In genomic region chr5:88886756-88887741, GRCh38 we compare ENCODE assay signal across 11 cellular contexts. TPM values are rescaled to one million over a fixed set of nuclear protein-coding genes. Genes with fewer than 3 reads are reported as not detected.
DNase-seq lines count a peak whose midpoint lies in the region; ATAC-seq, FAIRE-seq and TF ChIP-seq lines count a peak whose summit lies in the region.
"Had no signal": no experiment of that assay in that cellular context is flagged by ENCODE, and none has a peak within 500 bp of the region (broad histone marks: within the 10 kb centered on the region; RNA-seq: fewer than 3 reads in every experiment).

No MANE protein-coding gene starts in this region.

- CTCF ChIA-PET in K562 (lab: Yijun Ruan, JAX; ENCODE audit: low intra/inter-chr PET ratio): no interaction called here

- H3K4me3 ChIP-seq in GM12865 (ENCODE audit: low read depth, low read length) (peak overlapping the region; percentile 94), K562 (no peak overlapping the region), prostate gland (no peak overlapping the region)

- H4K20me1 ChIP-seq in K562 (replicated peaks; ENCODE audit: control insufficient read depth, insufficient read depth, low read length): no peaks in the 10 kb centered on the region

- H3K27me3 ChIP-seq in K562 (ENCODE audit: control insufficient read depth in 2 of 2, insufficient read depth in 2 of 2, low read length in 2 of 2) (no peaks in the 10 kb centered on the region), prostate gland (replicated peaks; ENCODE audit: insufficient read depth) (no peaks in the 10 kb centered on the region)

- H3K79me2 ChIP-seq in K562 (ENCODE audit: control insufficient read depth, insufficient read depth, low read length): peaks cover 30% of the 10 kb centered on the region

- H3K4me1 ChIP-seq in K562 (replicated peaks in 1 of 2; ENCODE audit: control insufficient read depth in 2 of 2, insufficient read depth in 2 of 2, low read length in 2 of 2) (peaks cover 3 to 8% of the 10 kb centered on the region in 2 experiments; a peak in 4 of 5 replicates), prostate gland (replicated peaks) (no peaks in the 10 kb centered on the region)

- TF ChIP-seq POLR2A in K562 (conservative IDR thresholded peaks at IDR 0.05): no peak
- no peak for TF ChIP-seq POLR2A in prostate gland (IDR thresholded peaks at IDR 0.05)

- no peak overlapping the region for H3K27ac ChIP-seq in K562 (ENCODE audit: extremely low read depth, low read depth, low read length)
- peak overlapping the region; percentile 14 to 44 for H3K27ac ChIP-seq in prostate gland

- 46% methylated on average over 6 of the region's 6 CpGs for WGBS in K562 (ENCODE audit: insufficient coverage, low coverage, missing lambda C conversion rate)
- 77% methylated on average over 6 of the region's 6 CpGs for WGBS in prostate gland

- H3K9ac ChIP-seq in K562 (ENCODE audit: insufficient read depth in 1 of 2, low read depth in 2 of 2, low read length in 2 of 2): no peak overlapping the region

- no peaks in the 10 kb centered on the region for H3K36me3 ChIP-seq in K562 (ENCODE audit: control insufficient read depth, insufficient read depth, low read length)
- H3K36me3 ChIP-seq in prostate gland: no peaks in the 10 kb centered on the region

- no peaks in the 10 kb centered on the region for H3K9me1 ChIP-seq in K562 (ENCODE audit: control insufficient read depth, insufficient read depth, low read length)

- ATAC-seq in HG03280 (IDR thresholded peaks at IDR 0.05; ENCODE audit: unreplicated experiment) (peak; percentile 23), K562 (no peak)
- ATAC-seq: activated T-cell treated with anti-CD3 and anti-CD28 coated beads, Interleukin-2, amount 50 U/mL, for 4 hours had no signal

- intact Hi-C loops in K562 (cut with micrococcal nuclease) (loop anchor here (10.0 kb wide), 1 partner anchor 158 kb away; no protein-coding TSS in a partner anchor), prostate gland (cut with DNase I) (no loop called here)

- no TSS peak for BruUV-seq in K562 (replicated peaks; lab: Mats Ljungman, UMichigan)

- H2AFZ ChIP-seq in K562 (ENCODE audit: low read depth, low read length): peak overlapping the region; percentile 26; the same call in 1 of the 2 replicates

- TF ChIP-seq CTCF in GM12865 (IDR thresholded peaks at IDR 0.05; ENCODE audit: insufficient read depth, low read depth, low read length, missing control alignments) (no peak), K562 (IDR thresholded peaks at IDR 0.05 in 2 of 3, conservative IDR thresholded peaks at IDR 0.05 in 1 of 3; ENCODE audit: insufficient read depth in 2 of 3, low read depth in 1 of 3, low read length in 3 of 3) (no peak), prostate gland (IDR thresholded peaks at IDR 0.05) (no peak)

- TF ChIP-seq EP300 in K562 (IDR thresholded peaks at IDR 0.05; ENCODE audit: low read length): no peak

- in situ Hi-C loops in K562 (cut with MboI): no loop called here

- POLR2A ChIA-PET in K562 (lab: Yijun Ruan, JAX): no interaction called here

- H3K4me2 ChIP-seq in K562 (ENCODE audit: insufficient read depth, low read length): no peak overlapping the region

- peak; percentile 75 for DNase-seq in GM12865 (ENCODE audit: low read depth)
- no peak for DNase-seq in K562 (ENCODE audit: extremely low read depth in 1 of 4, low spot score in 3 of 4)
- DNase-seq in prostate gland (ENCODE audit: low spot score): no peak
- DNase-seq in ureter (ENCODE audit: low spot score): no peak
- DNase-seq in midbrain (lab: John Stamatoyannopoulos, UW): no peak
- no peak for DNase-seq in foreskin melanocyte
- no peak for DNase-seq in NCI-H2171 (lab: John Stamatoyannopoulos, UW)
- DNase-seq: activated T-cell treated with anti-CD3 and anti-CD28 coated beads, Interleukin-2, amount 50 U/mL, for 4 hours; NCI-H524 treated with DMSO at 0.1 percent for 48 hours; T-helper 9 cell had no signal

- FAIRE-seq in K562 (lab: Jason Lieb, UNC): no peak

- H3K9me3 ChIP-seq in K562 (replicated peaks; ENCODE audit: control insufficient read depth, insufficient read depth, low read depth, low read length) (no peaks in the 10 kb centered on the region), prostate gland (no peaks in the 10 kb centered on the region)

- TF ChIP-seq RAD21 in K562 (CRISPR knock-in tag; conservative IDR thresholded peaks at IDR 0.05 in 1 of 2, IDR thresholded peaks at IDR 0.05 in 1 of 2): no peak

TF ChIP-seq in K562, 482 proteins besides CTCF, POLR2A, EP300 and RAD21:
- TF ChIP-seq KLF1 (tag; IDR thresholded peaks at IDR 0.05): no peak
- peak; percentile 47; the same call in 1 of the 2 replicates for TF ChIP-seq RFX1 (IDR thresholded peaks at IDR 0.05)
- no peak for TF ChIP-seq XRCC4 (IDR thresholded peaks at IDR 0.05; ENCODE audit: extremely low read depth, insufficient read depth, insufficient read length)

RNA-seq across cellular contexts. Expression of gene MEF2C, which starts 4.1 kb away (rescaled TPM):
- 52.4 and 139 TPM in 2 replicates for total RNA-seq in K562 (2011; cell fraction: chromatin; rRNA removed; ENCODE audit: low replicate concordance)
- 18.3 and 23.4 TPM in 2 replicates for total RNA-seq in K562 (2011; cell fraction: nucleolus; rRNA removed)
- total RNA-seq in K562 (2011; cell fraction: nucleoplasm; rRNA removed): 41.7 and 68.3 TPM in 2 replicates
- total RNA-seq in K562 (2014; rRNA removed) (47.6 and 50.1 TPM in 2 replicates), K562 (2014; rRNA removed; fragmentation: Illumina TruSeq; extraction: Trizol) (62.4 and 74.7 TPM in 2 replicates), K562 (2015; rRNA removed; fragmentation: Illumina TruSeq; extraction: Trizol) (52.6 and 58.3 TPM in 2 replicates), K562 (2021) (56.5 and 64.5 TPM in 2 replicates), prostate gland (10 to 100 TPM; 13.9 to 44.0 TPM), ureter (57.7 TPM)
- polyA plus RNA-seq in K562 (2011; rRNA removed) (35.4 and 37.6 TPM in 2 replicates), K562 (2014; fragmentation: Illumina TruSeq; extraction: Trizol) (62.3 and 67.8 TPM in 2 replicates), K562 (2014; fragmentation: Nextera tagmentation; extraction: Ambion mirVana) (10 to 100 TPM; 48.2 to 66.3 TPM), K562 (2014; rRNA removed) (25.1 and 28.8 TPM in 2 replicates)
- 57.3 and 69.3 TPM in 2 replicates for polyA plus RNA-seq in K562 (2011; cell fraction: cytosol; rRNA removed)
- polyA plus RNA-seq in K562 (2011; cell fraction: nucleus; rRNA removed): 45.1 and 48.9 TPM in 2 replicates
- 25.7 and 46.6 TPM in 2 replicates for polyA plus RNA-seq in K562 (2012)
- polyA minus RNA-seq in K562 (2011; rRNA and poly(A)+ RNA removed): 181 and 196 TPM in 2 replicates
- polyA minus RNA-seq in K562 (2011; cell fraction: cytosol; rRNA and poly(A)+ RNA removed): 45.1 and 47.7 TPM in 2 replicates
- polyA minus RNA-seq in K562 (2011; cell fraction: nucleus; rRNA and poly(A)+ RNA removed): 97.3 and 153 TPM in 2 replicates
